8 cellular contexts compared by ENCODE assay signal in genomic region chr13:48403151-48403631, GRCh38. TPM values are rescaled to one million over a fixed set of nuclear protein-coding genes. Genes with fewer than 3 reads are reported as not detected.
A peak's percentile ranks its signal among the peaks of the same experiment; 100 is the strongest.
DNase-seq lines count a peak whose midpoint lies in the region; ATAC-seq and TF ChIP-seq lines count a peak whose summit lies in the region.

No MANE protein-coding gene starts in this region.

- no peaks in the 10 kb centered on the region for H3K36me3 ChIP-seq in upper lobe of right lung

- peak overlapping the region; percentile 40 for H3K4me3 Mint-ChIP-seq in activated CD4-positive, alpha-beta memory T cell treated with anti-CD3 and anti-CD28 coated beads for 36 hours
- peak overlapping the region; percentile 71 to 81 (median 74) for H3K4me3 Mint-ChIP-seq in immature natural killer cell

- H3K4me1 ChIP-seq in upper lobe of right lung = peaks cover 39% of the 10 kb centered on the region

- peak overlapping the region; percentile 19 for H3K4me3 ChIP-seq in upper lobe of right lung

- H3K27ac Mint-ChIP-seq in activated CD4-positive, alpha-beta memory T cell treated with anti-CD3 and anti-CD28 coated beads for 36 hours = peak overlapping the region; percentile 77
- peak overlapping the region; percentile 84 to 92 (median 88) for H3K27ac Mint-ChIP-seq in immature natural killer cell

- POLR2A ChIA-PET in activated CD4-positive, alpha-beta memory T cell treated with anti-CD3 and anti-CD28 coated beads for 36 hours (lab: Charles Lee) = interaction anchor here (1.5 kb wide), 1 partner anchor 9 kb away, joined by 5 read pairs; no protein-coding TSS in a partner anchor

- intact Hi-C loops in activated CD4-positive, alpha-beta memory T cell treated with anti-CD3 and anti-CD28 coated beads for 36 hours (cut with micrococcal nuclease) = loop anchor here (1.0 to 10.0 kb wide), 12 partner anchors 8 to 489 kb away; partner anchors contain the start of gene NUDT15
- intact Hi-C loops in upper lobe of right lung (cut with DNase I) = no loop called here

- peak; percentile 51 for DNase-seq in stimulated activated CD4-positive, alpha-beta T cell treated with anti-CD3 and anti-CD28 coated beads, Interleukin-15, amount 100 ng/mL, for 24 hours
- DNase-seq in stimulated activated CD4-positive, alpha-beta T cell treated with anti-CD3 and anti-CD28 coated beads, Interleukin-12 subunit alpha, Interleukin-12 subunit beta, amount 100 ng/mL, for 4 hours = no peak
- peak; percentile 60 for DNase-seq in activated CD4-positive, alpha-beta memory T cell treated with anti-CD3 and anti-CD28 coated beads for 36 hours
- DNase-seq in immature natural killer cell (peak; percentile 58 to 72 (median 64)), upper lobe of right lung (no peak), NCI-H128 (lab: John Stamatoyannopoulos, UW; ENCODE audit: unreplicated experiment) (no peak), NCI-H1092 (lab: John Stamatoyannopoulos, UW) (no peak), DMS79 (lab: John Stamatoyannopoulos, UW) (no peak)

- no peaks in the 10 kb centered on the region for H3K9me3 ChIP-seq in upper lobe of right lung

- H3K27me3 ChIP-seq in upper lobe of right lung = no peaks in the 10 kb centered on the region

- no peaks in the 10 kb centered on the region for H3K36me3 Mint-ChIP-seq in activated CD4-positive, alpha-beta memory T cell treated with anti-CD3 and anti-CD28 coated beads for 36 hours
- no peaks in the 10 kb centered on the region for H3K36me3 Mint-ChIP-seq in immature natural killer cell

- no peak for TF ChIP-seq CTCF in upper lobe of right lung (IDR thresholded peaks at IDR 0.05)

- no peaks in the 10 kb centered on the region for H3K27me3 Mint-ChIP-seq in activated CD4-positive, alpha-beta memory T cell treated with anti-CD3 and anti-CD28 coated beads for 36 hours
- H3K27me3 Mint-ChIP-seq in immature natural killer cell (ENCODE audit: low read depth in 3 of 3) = peaks cover 0 to 2% (median 0%) of the 10 kb centered on the region in 3 donors

- peak; percentile 77 for ATAC-seq in upper lobe of right lung

- CTCF ChIA-PET in activated CD4-positive, alpha-beta memory T cell treated with anti-CD3 and anti-CD28 coated beads for 36 hours (lab: Charles Lee) = interaction anchor here (1.2 kb wide), 1 partner anchor 365 kb away, joined by 4 read pairs; no protein-coding TSS in a partner anchor

- H3K27ac ChIP-seq in upper lobe of right lung = peak overlapping the region; percentile 68

- H3K9me3 Mint-ChIP-seq in activated CD4-positive, alpha-beta memory T cell treated with anti-CD3 and anti-CD28 coated beads for 36 hours = no peaks in the 10 kb centered on the region
- H3K9me3 Mint-ChIP-seq in immature natural killer cell = no peaks in the 10 kb centered on the region

- H3K4me1 Mint-ChIP-seq in activated CD4-positive, alpha-beta memory T cell treated with anti-CD3 and anti-CD28 coated beads for 36 hours (ENCODE audit: low read depth) = peaks cover 75% of the 10 kb centered on the region
- H3K4me1 Mint-ChIP-seq in immature natural killer cell = peaks cover 42 to 80% of the 10 kb centered on the region in 2 donors

RNA-seq across cellular contexts. Expression of gene LPAR6, which starts 9.7 kb away (rescaled TPM):
- 1 to 10 TPM; 8.8 TPM for total RNA-seq in activated CD4-positive, alpha-beta memory T cell treated with anti-CD3 and anti-CD28 coated beads for 36 hours
- polyA plus RNA-seq in immature natural killer cell = 10 to 100 TPM in 2 of 3 donors, 1 to 10 TPM in 1; 9.4 to 19.3 (median 14.6) TPM
- total RNA-seq in upper lobe of right lung = 30.9 TPM

Comparison
In these comparisons a context has a peak if more than half of its experiments do, and no peak if none do; other contexts are left out.
1. DNase-seq: peak in stimulated activated CD4-positive, alpha-beta T cell treated with anti-CD3 and anti-CD28 coated beads, Interleukin-15, amount 100 ng/mL, for 24 hours (single experiment), activated CD4-positive, alpha-beta memory T cell treated with anti-CD3 and anti-CD28 coated beads for 36 hours (single experiment) and immature natural killer cell (3 of 3); none in stimulated activated CD4-positive, alpha-beta T cell treated with anti-CD3 and anti-CD28 coated beads, Interleukin-12 subunit alpha, Interleukin-12 subunit beta, amount 100 ng/mL, for 4 hours (single experiment), upper lobe of right lung (single experiment), NCI-H128 (single experiment), NCI-H1092 (single experiment) and DMS79 (single experiment).